30 cellular contexts compared by ENCODE assay signal in the genomic region with DNA sequence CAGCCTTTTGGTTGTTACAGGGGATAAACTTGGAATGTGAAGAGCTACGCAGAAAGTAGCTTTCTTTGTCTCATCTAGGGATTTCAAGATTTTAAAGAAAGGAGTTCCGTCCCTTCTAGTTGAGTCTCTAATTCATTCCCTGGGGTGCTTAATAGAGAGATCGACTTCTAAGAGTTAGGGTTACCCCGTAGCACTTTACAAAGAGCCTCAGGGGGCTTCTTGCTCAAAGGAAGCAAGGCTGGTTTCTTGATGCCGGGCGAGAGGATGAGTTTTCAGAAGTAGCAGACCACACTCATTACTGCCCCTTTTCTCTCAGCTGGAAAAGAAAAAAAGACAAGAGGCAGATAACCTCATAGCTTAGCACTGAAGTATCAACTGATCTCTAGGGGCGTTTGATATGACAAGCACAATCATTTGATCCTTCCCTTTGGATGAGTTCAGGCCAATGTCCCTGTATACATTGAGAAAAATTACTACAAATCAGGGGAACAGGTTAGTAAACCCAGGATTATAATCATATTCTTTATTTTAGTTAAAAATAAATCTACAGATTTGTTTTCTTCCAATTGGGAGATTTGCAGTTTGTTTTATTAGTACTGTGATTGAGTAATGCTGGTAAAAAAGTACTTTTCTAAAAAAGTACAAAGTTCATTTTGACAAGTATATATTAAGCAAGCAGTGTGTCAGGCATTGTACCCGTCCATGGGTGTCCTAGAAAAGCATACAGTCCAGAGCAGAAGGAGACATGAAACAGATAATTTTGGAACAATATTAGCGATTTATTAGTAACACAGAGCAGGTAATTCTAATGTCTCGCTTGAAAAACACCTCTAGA. TPM values are rescaled to one million over a fixed set of nuclear protein-coding genes. Genes with fewer than 3 reads are reported as not detected.
"Had no signal": no experiment of that assay in that cellular context is flagged by ENCODE, and none has a peak within 500 bp of the region (broad histone marks: within the 10 kb centered on the region; RNA-seq: fewer than 3 reads in every experiment).

No MANE protein-coding gene starts in this region.

- H3K4me3 ChIP-seq: ascending aorta, coronary artery, dorsolateral prefrontal cortex, esophagus muscularis mucosa, heart left ventricle, left ventricle myocardium inferior, sigmoid colon, thoracic aorta had no signal

- H3K27me3 ChIP-seq: ascending aorta had no signal

- ATAC-seq: foreskin keratinocyte; heart left ventricle; stimulated activated effector memory CD8-positive, alpha-beta T cell treated with anti-CD3 and anti-CD28 coated beads, Interleukin-12 subunit alpha, Interleukin-12 subunit beta, amount 100 ng/mL, for 72 hours had no signal

- H3K4me1 ChIP-seq: ascending aorta, esophagus muscularis mucosa, foreskin keratinocyte, heart left ventricle, left ventricle myocardium inferior, sigmoid colon had no signal

- DNase-seq: activated CD4-positive, alpha-beta memory T cell treated with anti-CD3 and anti-CD28 coated beads, Interleukin-2, amount 10 ng/mL, durations not matched to agents 7 days and 5 days; activated CD4-positive, alpha-beta T cell treated with anti-CD3 and anti-CD28 coated beads, Interleukin-2, amount 10 ng/mL, durations not matched to agents 7 days and 5 days; activated CD4-positive, CD25-positive, alpha-beta regulatory T cell treated with anti-CD3 and anti-CD28 coated beads, Interleukin-2, amount 50 U/mL, for 72 hours; activated CD8-positive, alpha-beta memory T cell treated with anti-CD3 and anti-CD28 coated beads, Interleukin-2, amount 50 U/mL, for 48 hours; activated gamma-delta T cell; activated naive CD4-positive, alpha-beta T cell treated with anti-CD3 and anti-CD28 coated beads, Interleukin-2, amount 10 ng/mL, durations not matched to agents 7 days and 5 days; activated naive CD8-positive, alpha-beta T cell treated with anti-CD3 and anti-CD28 coated beads, Interleukin-2, amount 10 ng/mL, durations not matched to agents 7 days and 5 days; activated T-cell treated with anti-CD3 and anti-CD28 coated beads, Interleukin-2, amount 50 U/mL, for 24 hours; dorsolateral prefrontal cortex; foreskin keratinocyte; heart left ventricle; hypothalamus; kidney glomerular epithelial cell; left ventricle myocardium inferior; mammary epithelial cell; naive B cell; sigmoid colon; small intestine; stimulated activated CD4-positive, alpha-beta T cell treated with anti-CD3 and anti-CD28 coated beads, Interleukin-4, amount 100 ng/mL, for 24 hours; trophoblast cell; WERI-Rb-1 had no signal

- H3K36me3 ChIP-seq: ascending aorta, esophagus muscularis mucosa, heart left ventricle, left ventricle myocardium inferior, sigmoid colon, thoracic aorta, WERI-Rb-1 had no signal

- H3K9me3 ChIP-seq: ascending aorta, esophagus muscularis mucosa, heart left ventricle, left ventricle myocardium inferior, sigmoid colon, thoracic aorta had no signal

- H3K27ac ChIP-seq: ascending aorta, coronary artery, dorsolateral prefrontal cortex, esophagus muscularis mucosa, foreskin keratinocyte, heart left ventricle, left ventricle myocardium inferior, sigmoid colon, thoracic aorta, WERI-Rb-1 had no signal

- FAIRE-seq: TTC549, urothelium cell line had no signal

RNA-seq across cellular contexts. Expression of a gene that starts 18.7 kb away (rescaled TPM):
- total RNA-seq: activated CD4-positive, alpha-beta memory T cell treated with anti-CD3 and anti-CD28 coated beads, Interleukin-2, amount 10 ng/mL, durations not matched to agents 7 days and 5 days; activated CD4-positive, alpha-beta T cell treated with anti-CD3 and anti-CD28 coated beads, Interleukin-2, amount 10 ng/mL, durations not matched to agents 7 days and 5 days; activated naive CD8-positive, alpha-beta T cell treated with anti-CD3 and anti-CD28 coated beads, Interleukin-2, amount 10 ng/mL, durations not matched to agents 7 days and 5 days; ascending aorta; foreskin keratinocyte; subcutaneous adipose tissue; T-helper 1 cell treated with Interleukin-12 subunit alpha and Interleukin-12 subunit beta and Interleukin-4 antibody, amounts not matched to agents 30 ng/mL and 1 ng/mL, for 36 hours had no signal
